ENCODE assay signal across 9 cellular contexts in the genomic region with DNA sequence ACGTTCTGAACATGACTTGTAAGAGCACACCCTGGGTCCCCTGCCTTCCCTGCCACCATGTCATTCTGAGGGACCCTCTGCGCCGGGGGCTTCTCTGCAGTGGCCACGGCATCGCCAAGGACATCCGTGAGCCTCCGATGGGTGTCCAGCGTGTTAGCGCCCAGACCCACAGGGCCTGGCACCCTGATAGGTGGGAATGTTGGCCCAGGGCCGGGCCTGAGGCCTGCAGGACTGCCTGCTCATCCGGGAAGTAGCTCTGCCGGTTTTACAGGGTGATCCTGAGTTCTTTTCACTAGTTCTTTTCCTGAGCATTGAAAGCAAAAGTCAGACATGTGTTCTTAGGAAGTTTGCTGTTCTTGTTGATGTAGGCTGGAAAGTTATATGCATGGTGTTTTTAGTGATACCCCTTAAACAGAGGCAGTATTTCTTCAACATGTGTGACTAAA. TPM values are rescaled to one million over a fixed set of nuclear protein-coding genes. Genes with fewer than 3 reads are reported as not detected.
DNase-seq lines count a peak whose midpoint lies in the region; ATAC-seq and TF ChIP-seq lines count a peak whose summit lies in the region.
"Had no signal": no experiment of that assay in that cellular context is flagged by ENCODE, and none has a peak within 500 bp of the region (broad histone marks: within the 10 kb centered on the region; RNA-seq: fewer than 3 reads in every experiment).

No MANE protein-coding gene starts in this region.

- POLR2A ChIA-PET in activated CD4-positive, alpha-beta memory T cell treated with anti-CD3 and anti-CD28 coated beads, Interleukin-2, amount 10 ng/mL, durations not matched to agents 7 days and 5 days (lab: Charles Lee), result interaction anchor here (0.6 to 1.3 kb wide), 5 partner anchors 11 to 1980 kb away, joined by 4 to 8 read pairs (median 4); a partner anchor contains a TSS

- no peaks in the 10 kb centered on the region for H3K9me3 Mint-ChIP-seq in activated T-cell treated with anti-CD3 and anti-CD28 coated beads, Interleukin-2, amount 50 U/mL, for 72 hours
- no peaks in the 10 kb centered on the region for H3K9me3 Mint-ChIP-seq in activated CD4-positive, alpha-beta memory T cell treated with anti-CD3 and anti-CD28 coated beads, Interleukin-2, amount 10 ng/mL, durations not matched to agents 7 days and 5 days
- no peaks in the 10 kb centered on the region for H3K9me3 Mint-ChIP-seq in stimulated activated naive CD8-positive, alpha-beta T cell treated with anti-CD3 and anti-CD28 coated beads, Interleukin-15, Interleukin-2, amounts not matched to agents 100 ng/mL and 50 ng/mL, for 24 hours

- H3K36me3 Mint-ChIP-seq in activated T-cell treated with anti-CD3 and anti-CD28 coated beads, Interleukin-2, amount 50 U/mL, for 72 hours (ENCODE audit: insufficient read depth in 2 of 2), result peaks cover 23 to 47% of the 10 kb centered on the region in 2 donors
- H3K36me3 Mint-ChIP-seq in activated CD4-positive, alpha-beta memory T cell treated with anti-CD3 and anti-CD28 coated beads, Interleukin-2, amount 10 ng/mL, durations not matched to agents 7 days and 5 days (ENCODE audit: low read depth), result peaks cover 85% of the 10 kb centered on the region
- H3K36me3 Mint-ChIP-seq in stimulated activated naive CD8-positive, alpha-beta T cell treated with anti-CD3 and anti-CD28 coated beads, Interleukin-15, Interleukin-2, amounts not matched to agents 100 ng/mL and 50 ng/mL, for 24 hours (ENCODE audit: low read depth), result peaks cover 83% of the 10 kb centered on the region

- no peak for ATAC-seq in activated T-cell treated with anti-CD3 and anti-CD28 coated beads, Interleukin-2, amount 50 U/mL, for 72 hours (replicated peaks in 1 of 2)
- peak; percentile 5 for ATAC-seq in foreskin keratinocyte
- no peak for ATAC-seq in HG03378 (IDR thresholded peaks at IDR 0.05; ENCODE audit: unreplicated experiment)

- H3K27me3 Mint-ChIP-seq in activated T-cell treated with anti-CD3 and anti-CD28 coated beads, Interleukin-2, amount 50 U/mL, for 72 hours (ENCODE audit: low read depth), result no peaks in the 10 kb centered on the region
- no peaks in the 10 kb centered on the region for H3K27me3 Mint-ChIP-seq in activated CD4-positive, alpha-beta memory T cell treated with anti-CD3 and anti-CD28 coated beads, Interleukin-2, amount 10 ng/mL, durations not matched to agents 7 days and 5 days
- no peaks in the 10 kb centered on the region for H3K27me3 Mint-ChIP-seq in stimulated activated naive CD8-positive, alpha-beta T cell treated with anti-CD3 and anti-CD28 coated beads, Interleukin-15, Interleukin-2, amounts not matched to agents 100 ng/mL and 50 ng/mL, for 24 hours

- peak overlapping the region; percentile 72 for H3K27ac Mint-ChIP-seq in activated T-cell treated with anti-CD3 and anti-CD28 coated beads, Interleukin-2, amount 50 U/mL, for 72 hours
- peak overlapping the region; percentile 80 for H3K27ac Mint-ChIP-seq in activated CD4-positive, alpha-beta memory T cell treated with anti-CD3 and anti-CD28 coated beads, Interleukin-2, amount 10 ng/mL, durations not matched to agents 7 days and 5 days
- H3K27ac Mint-ChIP-seq in stimulated activated naive CD8-positive, alpha-beta T cell treated with anti-CD3 and anti-CD28 coated beads, Interleukin-15, Interleukin-2, amounts not matched to agents 100 ng/mL and 50 ng/mL, for 24 hours, result peak overlapping the region; percentile 89

- H3K4me1 Mint-ChIP-seq in activated T-cell treated with anti-CD3 and anti-CD28 coated beads, Interleukin-2, amount 50 U/mL, for 72 hours (ENCODE audit: low read depth), result peaks cover 44% of the 10 kb centered on the region
- H3K4me1 Mint-ChIP-seq in activated CD4-positive, alpha-beta memory T cell treated with anti-CD3 and anti-CD28 coated beads, Interleukin-2, amount 10 ng/mL, durations not matched to agents 7 days and 5 days, result peaks cover 30% of the 10 kb centered on the region
- peaks cover 38% of the 10 kb centered on the region for H3K4me1 Mint-ChIP-seq in stimulated activated naive CD8-positive, alpha-beta T cell treated with anti-CD3 and anti-CD28 coated beads, Interleukin-15, Interleukin-2, amounts not matched to agents 100 ng/mL and 50 ng/mL, for 24 hours (ENCODE audit: low read depth)

- CTCF ChIA-PET in activated CD4-positive, alpha-beta memory T cell treated with anti-CD3 and anti-CD28 coated beads, Interleukin-2, amount 10 ng/mL, durations not matched to agents 7 days and 5 days (lab: Charles Lee), result interaction anchor here (1.0 to 2.1 kb wide), 10 partner anchors 14 to 1933 kb away, joined by 3 to 12 read pairs (median 5); a partner anchor contains a TSS

- TF ChIP-seq CTCF in foreskin keratinocyte (conservative IDR thresholded peaks at IDR 0.05), result no peak

- H3K4me3 Mint-ChIP-seq in activated T-cell treated with anti-CD3 and anti-CD28 coated beads, Interleukin-2, amount 50 U/mL, for 72 hours, result peak overlapping the region; percentile 53 to 68
- peak overlapping the region; percentile 5 for H3K4me3 Mint-ChIP-seq in activated CD4-positive, alpha-beta memory T cell treated with anti-CD3 and anti-CD28 coated beads, Interleukin-2, amount 10 ng/mL, durations not matched to agents 7 days and 5 days
- peak overlapping the region; percentile 66 for H3K4me3 Mint-ChIP-seq in stimulated activated naive CD8-positive, alpha-beta T cell treated with anti-CD3 and anti-CD28 coated beads, Interleukin-15, Interleukin-2, amounts not matched to agents 100 ng/mL and 50 ng/mL, for 24 hours

- H3K27me3 ChIP-seq in foreskin keratinocyte, result no peaks in the 10 kb centered on the region
- H3K27me3 ChIP-seq: right atrium auricular region had no signal

- H3K27ac ChIP-seq in foreskin keratinocyte, result no peak overlapping the region
- H3K27ac ChIP-seq: right atrium auricular region had no signal

- DNase-seq in activated T-cell treated with anti-CD3 and anti-CD28 coated beads, Interleukin-2, amount 50 U/mL, for 72 hours, result no peak
- DNase-seq in activated T-cell treated with anti-CD3 and anti-CD28 coated beads for 4 hours, result no peak
- DNase-seq in activated CD4-positive, alpha-beta memory T cell treated with anti-CD3 and anti-CD28 coated beads, Interleukin-2, amount 10 ng/mL, durations not matched to agents 7 days and 5 days, result no peak
- DNase-seq in foreskin keratinocyte, result no peak
- DNase-seq in NCI-H1092 treated with DMSO at 0.1 percent for 48 hours (lab: John Stamatoyannopoulos, UW), result no peak
- no peak for DNase-seq in mucosa of gallbladder (ENCODE audit: low spot score)

- H3K4me1 ChIP-seq in foreskin keratinocyte, result no peaks in the 10 kb centered on the region

RNA-seq across cellular contexts. Expression of a gene that starts 54.5 kb away (rescaled TPM):
- 10 to 100 TPM; 18.1 to 18.7 TPM for total RNA-seq in activated T-cell treated with anti-CD3 and anti-CD28 coated beads, Interleukin-2, amount 50 U/mL, for 72 hours
- 10 to 100 TPM; 31.4 to 31.6 TPM for total RNA-seq in activated CD4-positive, alpha-beta memory T cell treated with anti-CD3 and anti-CD28 coated beads, Interleukin-2, amount 10 ng/mL, durations not matched to agents 7 days and 5 days
- 14.8 and 18.1 TPM in 2 replicates for total RNA-seq in foreskin keratinocyte
- 6.0 and 6.5 TPM in 2 replicates for polyA plus RNA-seq in foreskin keratinocyte
- total RNA-seq in mucosa of gallbladder, result 15.5 TPM

Comparison
In these comparisons a context has a peak if more than half of its experiments do, and no peak if none do; other contexts are left out.
1. H3K4me3 Mint-ChIP-seq: peak in every context shown above with its lines; median percentile 66 in stimulated activated naive CD8-positive, alpha-beta T cell treated with anti-CD3 and anti-CD28 coated beads, Interleukin-15, Interleukin-2, amounts not matched to agents 100 ng/mL and 50 ng/mL, for 24 hours; 60 in activated T-cell treated with anti-CD3 and anti-CD28 coated beads, Interleukin-2, amount 50 U/mL, for 72 hours; 5 in activated CD4-positive, alpha-beta memory T cell treated with anti-CD3 and anti-CD28 coated beads, Interleukin-2, amount 10 ng/mL, durations not matched to agents 7 days and 5 days.